Comparison of ENCODE assay signal across 8 cellular contexts in genomic region chr3:188421151-188421821, GRCh38.
DNase-seq lines count a peak whose midpoint lies in the region; ATAC-seq and TF ChIP-seq lines count a peak whose summit lies in the region.

No MANE protein-coding gene starts in this region.

- CTCF ChIA-PET in HEK293T (lab: Yijun Ruan, JAX), result no interaction called here

- POLR2A ChIA-PET in HEK293T (lab: Yijun Ruan, JAX), result no interaction called here

- ATAC-seq in GM21447 (IDR thresholded peaks at IDR 0.05; ENCODE audit: unreplicated experiment), result peak; percentile 35
- no peak for ATAC-seq in HG03039 (IDR thresholded peaks at IDR 0.05; ENCODE audit: unreplicated experiment)

- no peak overlapping the region for H3K4me3 ChIP-seq in fibroblast of villous mesenchyme (ENCODE audit: low read depth, low read length)

- in situ Hi-C loops in ACHN (cut with HindIII; ENCODE audit: low pct_ligation_motif_present, low pct_unique_long_range_greater_than_20kb, low sequenced_read_pairs), result no loop called here

- DNase-seq in ACHN, result peak; percentile 37
- peak; percentile 83 for DNase-seq in LHCN-M2 (ENCODE audit: low read depth)
- peak; percentile 78 for DNase-seq in fibroblast of villous mesenchyme (ENCODE audit: low read depth)
- no peak for DNase-seq in HEK293T (ENCODE audit: extremely low spot score)
- DNase-seq in retina, result no peak
- no peak for DNase-seq in DMS153 (lab: John Stamatoyannopoulos, UW)

- no peak for TF ChIP-seq CTCF in fibroblast of villous mesenchyme (IDR thresholded peaks at IDR 0.05; ENCODE audit: insufficient read depth, low read depth, low read length)

TF ChIP-seq in HEK293T, 16 proteins besides CTCF, POLR2A, EP300 and RAD21:
- TF ChIP-seq FOXA1 (IDR thresholded peaks at IDR 0.05) (no peak), PKNOX1 (IDR thresholded peaks at IDR 0.05) (no peak), L3MBTL2 (conservative IDR thresholded peaks at IDR 0.05) (no peak), BHLHE40 (IDR thresholded peaks at IDR 0.05; ENCODE audit: borderline replicate concordance) (no peak), TARDBP (IDR thresholded peaks at IDR 0.05) (no peak), CTBP1 (IDR thresholded peaks at IDR 0.05; ENCODE audit: borderline replicate concordance) (no peak), ARNT (IDR thresholded peaks at IDR 0.05) (no peak), LEF1 (IDR thresholded peaks at IDR 0.05; ENCODE audit: borderline replicate concordance) (no peak), FOXM1 (IDR thresholded peaks at IDR 0.05; ENCODE audit: borderline replicate concordance) (no peak), FOXK2 (IDR thresholded peaks at IDR 0.05) (no peak), SP1 (IDR thresholded peaks at IDR 0.05) (no peak), ZNF384 (IDR thresholded peaks at IDR 0.05) (no peak), SUZ12 (IDR thresholded peaks at IDR 0.05) (no peak)
TF ChIP-seq in HEK293T: peak in this region for 0.

Comparison
In these comparisons a context has a peak if more than half of its experiments do, and no peak if none do; other contexts are left out.
1. DNase-seq: peak in ACHN (single experiment), LHCN-M2 (single experiment) and fibroblast of villous mesenchyme (single experiment); none in HEK293T (single experiment), retina (single experiment) and DMS153 (single experiment).